In genomic region chr3:136752327-136753111, GRCh38 we compare ENCODE assay signal across 8 cellular contexts. TPM values are rescaled to one million over a fixed set of nuclear protein-coding genes. Genes with fewer than 3 reads are reported as not detected.
DNase-seq lines count a peak whose midpoint lies in the region; ATAC-seq and TF ChIP-seq lines count a peak whose summit lies in the region.

Gene STAG1, minus strand, starts transcription at chr3:136752378. Its CDS starts 121,480 bp downstream, at chr3:136630898.

- H3K9ac ChIP-seq in HUES48 (ENCODE audit: low read depth, low read length), result peak within 1 kb of the TSS; percentile 95
- H3K9ac ChIP-seq in NT2/D1 (ENCODE audit: insufficient read length, low read depth), result peak within 1 kb of the TSS; percentile 95
- H3K9ac ChIP-seq in endodermal cell (ENCODE audit: extremely low read depth, low read length, poor library complexity, severe bottlenecking), result peak within 1 kb of the TSS; percentile 82

- peak; percentile 82 for ATAC-seq in GM21390 (IDR thresholded peaks at IDR 0.05; ENCODE audit: unreplicated experiment)

- H3K4me3 ChIP-seq in HUES48 (ENCODE audit: low read depth, low read length) (peak within 1 kb of the TSS; percentile 80), NT2/D1 (ENCODE audit: insufficient read length, low read depth) (peak within 1 kb of the TSS; percentile 77), endodermal cell (ENCODE audit: low read length) (peak within 1 kb of the TSS; percentile 95), mesodermal cell (ENCODE audit: extremely low read depth, insufficient read depth, low read length, poor library complexity, severe bottlenecking) (peak within 1 kb of the TSS; percentile 62)

- DNase-seq in D341Med (ENCODE audit: low spot score) (peak; percentile 98), NT2/D1 (ENCODE audit: low read depth, low spot score) (peak; percentile 98), endodermal cell (peak; percentile 100)
- peak; percentile 93 for DNase-seq in activated CD8-positive, alpha-beta memory T cell treated with anti-CD3 and anti-CD28 coated beads, Interleukin-2, amount 50 U/mL, for 1 hour (ENCODE audit: extremely low read depth)
- DNase-seq in stimulated activated CD8-positive, alpha-beta memory T cell treated with anti-CD3 and anti-CD28 coated beads, Interleukin-15, amount 100 ng/mL, for 4 hours (ENCODE audit: low read depth in 2 of 2), result peak; percentile 97 to 99

- H3K36me3 Mint-ChIP-seq in endodermal cell (ENCODE audit: low read depth), result peaks cover under 1% of the 10 kb centered on the region

- H3K4me1 ChIP-seq in HUES48 (ENCODE audit: control insufficient read depth, insufficient read depth, low read length) (peaks cover 28% of the 10 kb centered on the region), NT2/D1 (ENCODE audit: insufficient read depth, insufficient read length) (peaks cover 3% of the 10 kb centered on the region), endodermal cell (ENCODE audit: control insufficient read depth, insufficient read depth, low read length) (peaks cover 8% of the 10 kb centered on the region), mesodermal cell (ENCODE audit: control insufficient read depth, insufficient read depth, low read length, poor library complexity, severe bottlenecking) (peaks cover 21% of the 10 kb centered on the region)

- H3K27ac Mint-ChIP-seq in endodermal cell, result peak within 1 kb of the TSS; percentile 99

- H3K4me3 Mint-ChIP-seq in endodermal cell, result peak within 1 kb of the TSS; percentile 72

- H3K27me3 Mint-ChIP-seq in endodermal cell (ENCODE audit: insufficient read depth), result no peaks in the 10 kb centered on the region

- H3K36me3 ChIP-seq in HUES48 (ENCODE audit: control insufficient read depth, insufficient read depth, low read length) (no peaks in the 10 kb centered on the region), NT2/D1 (ENCODE audit: insufficient read depth, insufficient read length, low read length) (no peaks in the 10 kb centered on the region), endodermal cell (ENCODE audit: control insufficient read depth, insufficient read depth, low read length) (no peaks in the 10 kb centered on the region), mesodermal cell (ENCODE audit: control insufficient read depth, insufficient read depth, low read length) (no peaks in the 10 kb centered on the region)

- peak; percentile 95 for TF ChIP-seq CTCF in endodermal cell (conservative IDR thresholded peaks at IDR 0.05)

- H3K9me3 Mint-ChIP-seq in endodermal cell, result no peaks in the 10 kb centered on the region

- H3K27ac ChIP-seq in HUES48 (ENCODE audit: low read depth, low read length) (peak within 1 kb of the TSS; percentile 100), endodermal cell (ENCODE audit: low read depth, low read length) (peak within 1 kb of the TSS; percentile 99), mesodermal cell (ENCODE audit: low read depth, low read length, severe bottlenecking) (peak within 1 kb of the TSS; percentile 99)

- no peaks in the 10 kb centered on the region for H3K9me3 ChIP-seq in HUES48 (ENCODE audit: control insufficient read depth, insufficient read depth, low read length)
- no peaks in the 10 kb centered on the region for H3K9me3 ChIP-seq in NT2/D1 (ENCODE audit: insufficient read depth, low read length)
- no peaks in the 10 kb centered on the region for H3K9me3 ChIP-seq in endodermal cell (ENCODE audit: control insufficient read depth, low read length)
- no peaks in the 10 kb centered on the region for H3K9me3 ChIP-seq in mesodermal cell (ENCODE audit: control insufficient read depth, low read length)

- no peaks in the 10 kb centered on the region for H3K27me3 ChIP-seq in HUES48 (ENCODE audit: control insufficient read depth, insufficient read depth, low read length)
- H3K27me3 ChIP-seq in NT2/D1 (ENCODE audit: insufficient read depth, insufficient read length), result no peaks in the 10 kb centered on the region
- no peaks in the 10 kb centered on the region for H3K27me3 ChIP-seq in endodermal cell (ENCODE audit: control insufficient read depth, insufficient read depth, low read length, poor library complexity, severe bottlenecking)

- WGBS in endodermal cell (ENCODE audit: insufficient coverage in 1 of 2, insufficient read length in 1 of 2), 2 experiments, result 0 to 1% methylated on average over 43 to 78 of the region's 78 CpGs
- 0 to 1% methylated on average over 60 to 77 of the region's 78 CpGs for WGBS in mesodermal cell (ENCODE audit: insufficient coverage in 2 of 2), 2 experiments

- H3K4me1 Mint-ChIP-seq in endodermal cell, result peaks cover 35% of the 10 kb centered on the region

RNA-seq across cellular contexts. Expression of gene STAG1, which starts in this region (rescaled TPM):
- 10 to 100 TPM; 26.8 to 29.8 TPM for total RNA-seq in endodermal cell
- 20.2 TPM for polyA plus RNA-seq in endodermal cell (2013, experiment 1 of 2)
- polyA plus RNA-seq in endodermal cell (2013, experiment 2 of 2), result 22.0 TPM
- 15.5 TPM for polyA plus RNA-seq in mesodermal cell (2013, experiment 1 of 2)
- 18.3 TPM for polyA plus RNA-seq in mesodermal cell (2013, experiment 2 of 2)

Comparison
In these comparisons a context has a peak if more than half of its experiments do, and no peak if none do; other contexts are left out.
1. Peak in every context shown above with its lines: DNase-seq, ATAC-seq, H3K4me3 ChIP-seq and H3K27ac ChIP-seq.